In the genomic region with DNA sequence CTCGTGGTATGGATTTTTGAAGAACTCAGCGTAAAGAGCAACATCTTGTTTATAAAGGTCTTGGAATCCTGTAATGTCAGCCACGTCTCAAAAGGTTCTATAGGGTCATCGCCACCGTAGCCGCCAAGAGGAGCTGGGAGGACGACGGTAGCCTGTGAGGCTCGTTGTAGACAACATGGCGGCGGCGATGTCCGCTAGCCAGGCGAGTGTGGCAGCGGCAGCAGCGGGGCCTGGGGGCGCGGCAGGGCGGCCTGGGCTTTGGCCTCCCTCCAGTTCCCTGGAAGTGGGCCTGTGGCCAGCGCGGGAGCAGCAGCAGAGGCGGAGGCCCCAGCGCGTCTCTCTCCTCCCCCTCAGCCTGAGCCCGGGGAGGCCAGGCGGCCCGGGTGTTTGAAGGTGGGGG, we compare ENCODE assay signal across 25 cellular contexts.
"Had no signal": no experiment of that assay in that cellular context is flagged by ENCODE, and none has a peak within 500 bp of the region (broad histone marks: within the 10 kb centered on the region; RNA-seq: fewer than 3 reads in every experiment).

No MANE protein-coding gene starts in this region.

- H3K27me3 Mint-ChIP-seq: activated CD4-positive, alpha-beta memory T cell treated with anti-CD3 and anti-CD28 coated beads, Interleukin-2, amount 10 ng/mL, durations not matched to agents 7 days and 5 days; activated CD4-positive, alpha-beta T cell treated with anti-CD3 and anti-CD28 coated beads, Interleukin-2, amount 10 ng/mL, durations not matched to agents 24 days and 14 days; activated CD8-positive, alpha-beta memory T cell treated with anti-CD3 and anti-CD28 coated beads, Interleukin-2, amount 10 ng/mL, durations not matched to agents 7 days and 5 days; activated naive CD8-positive, alpha-beta T cell treated with anti-CD3 and anti-CD28 coated beads, Interleukin-2, amount 50 U/mL, for 24 hours had no signal

- H3K36me3 Mint-ChIP-seq: activated CD8-positive, alpha-beta memory T cell treated with anti-CD3 and anti-CD28 coated beads, Interleukin-2, amount 10 ng/mL, durations not matched to agents 7 days and 5 days; naive thymus-derived CD4-positive, alpha-beta T cell; stimulated activated naive B cell treated with anti-CD40 and anti-IgM and Interleukin-4, amounts not matched to agents 10 μg/mL and 1 μg/mL and 100 μg/mL, for 72 hours had no signal

- ATAC-seq: activated CD4-positive, CD25-positive, alpha-beta regulatory T cell treated with anti-CD3 and anti-CD28 coated beads, Interleukin-2, amount 50 U/mL, for 24 hours; activated CD8-positive, alpha-beta memory T cell treated with anti-CD3 and anti-CD28 coated beads, Interleukin-2, amount 10 ng/mL, durations not matched to agents 7 days and 5 days; activated naive CD8-positive, alpha-beta T cell treated with anti-CD3 and anti-CD28 coated beads, Interleukin-2, amount 50 U/mL, for 24 hours; gastrocnemius medialis; naive thymus-derived CD4-positive, alpha-beta T cell; stimulated activated naive B cell treated with anti-CD40 and anti-IgM and Interleukin-4, amounts not matched to agents 10 μg/mL and 1 μg/mL and 100 μg/mL, for 72 hours had no signal

- H3K4me3 Mint-ChIP-seq: activated CD4-positive, alpha-beta memory T cell treated with anti-CD3 and anti-CD28 coated beads, Interleukin-2, amount 10 ng/mL, durations not matched to agents 7 days and 5 days; activated CD4-positive, alpha-beta T cell treated with anti-CD3 and anti-CD28 coated beads, Interleukin-2, amount 10 ng/mL, durations not matched to agents 24 days and 14 days; activated CD8-positive, alpha-beta memory T cell treated with anti-CD3 and anti-CD28 coated beads, Interleukin-2, amount 10 ng/mL, durations not matched to agents 7 days and 5 days; activated naive CD8-positive, alpha-beta T cell treated with anti-CD3 and anti-CD28 coated beads, Interleukin-2, amount 50 U/mL, for 24 hours; activated T-helper 1 cell treated with anti-CD3 and anti-CD28 coated beads, Interleukin-12 subunit alpha, Interleukin-12 subunit beta, Interleukin-2, Interleukin-4 antibody, amounts not matched to agents 30 ng/mL and 10 ng/mL and 1 ng/mL, durations not matched to agents 14 hours and 24 hours and 36 hours; endodermal cell; naive thymus-derived CD4-positive, alpha-beta T cell; neural crest cell; stimulated activated naive B cell treated with anti-CD40 and anti-IgM and Interleukin-4, amounts not matched to agents 10 μg/mL and 1 μg/mL and 100 μg/mL, for 72 hours had no signal

- H3K27ac Mint-ChIP-seq: activated CD4-positive, alpha-beta memory T cell treated with anti-CD3 and anti-CD28 coated beads, Interleukin-2, amount 10 ng/mL, durations not matched to agents 7 days and 5 days; activated CD4-positive, alpha-beta T cell treated with anti-CD3 and anti-CD28 coated beads, Interleukin-2, amount 10 ng/mL, durations not matched to agents 24 days and 14 days; activated CD8-positive, alpha-beta memory T cell treated with anti-CD3 and anti-CD28 coated beads, Interleukin-2, amount 10 ng/mL, durations not matched to agents 7 days and 5 days; activated naive CD8-positive, alpha-beta T cell treated with anti-CD3 and anti-CD28 coated beads, Interleukin-2, amount 50 U/mL, for 24 hours; activated T-helper 1 cell treated with anti-CD3 and anti-CD28 coated beads, Interleukin-12 subunit alpha, Interleukin-12 subunit beta, Interleukin-2, Interleukin-4 antibody, amounts not matched to agents 30 ng/mL and 10 ng/mL and 1 ng/mL, durations not matched to agents 14 hours and 24 hours and 36 hours; endodermal cell; naive thymus-derived CD4-positive, alpha-beta T cell; stimulated activated naive B cell treated with anti-CD40 and anti-IgM and Interleukin-4, amounts not matched to agents 10 μg/mL and 1 μg/mL and 100 μg/mL, for 72 hours had no signal

- H3K4me1 Mint-ChIP-seq: activated CD4-positive, alpha-beta memory T cell treated with anti-CD3 and anti-CD28 coated beads, Interleukin-2, amount 10 ng/mL, durations not matched to agents 7 days and 5 days; activated CD4-positive, alpha-beta T cell treated with anti-CD3 and anti-CD28 coated beads, Interleukin-2, amount 10 ng/mL, durations not matched to agents 24 days and 14 days; activated CD8-positive, alpha-beta memory T cell treated with anti-CD3 and anti-CD28 coated beads, Interleukin-2, amount 10 ng/mL, durations not matched to agents 7 days and 5 days; activated naive CD8-positive, alpha-beta T cell treated with anti-CD3 and anti-CD28 coated beads, Interleukin-2, amount 50 U/mL, for 24 hours; endodermal cell; neural crest cell; stimulated activated naive B cell treated with anti-CD40 and anti-IgM and Interleukin-4, amounts not matched to agents 10 μg/mL and 1 μg/mL and 100 μg/mL, for 72 hours had no signal

- H3K9me3 Mint-ChIP-seq: activated CD4-positive, alpha-beta memory T cell treated with anti-CD3 and anti-CD28 coated beads, Interleukin-2, amount 10 ng/mL, durations not matched to agents 7 days and 5 days; activated naive CD8-positive, alpha-beta T cell treated with anti-CD3 and anti-CD28 coated beads, Interleukin-2, amount 50 U/mL, for 24 hours; activated T-helper 1 cell treated with anti-CD3 and anti-CD28 coated beads, Interleukin-12 subunit alpha, Interleukin-12 subunit beta, Interleukin-2, Interleukin-4 antibody, amounts not matched to agents 30 ng/mL and 10 ng/mL and 1 ng/mL, durations not matched to agents 14 hours and 24 hours and 36 hours; stimulated activated naive B cell treated with anti-CD40 and anti-IgM and Interleukin-4, amounts not matched to agents 10 μg/mL and 1 μg/mL and 100 μg/mL, for 72 hours had no signal

- DNase-seq: activated CD4-positive, alpha-beta memory T cell treated with anti-CD3 and anti-CD28 coated beads, Interleukin-2, amount 10 ng/mL, durations not matched to agents 7 days and 5 days; activated CD4-positive, alpha-beta T cell treated with anti-CD3 and anti-CD28 coated beads, Interleukin-2, amount 10 ng/mL, durations not matched to agents 24 days and 14 days; activated CD8-positive, alpha-beta memory T cell treated with anti-CD3 and anti-CD28 coated beads, Interleukin-2, amount 10 ng/mL, durations not matched to agents 7 days and 5 days; activated gamma-delta T cell; activated naive CD4-positive, alpha-beta T cell treated with anti-CD3 and anti-CD28 coated beads, Interleukin-2, amount 50 U/mL, for 16 hours; activated naive CD8-positive, alpha-beta T cell treated with anti-CD3 and anti-CD28 coated beads, Interleukin-2, amount 50 U/mL, for 24 hours; activated T-cell treated with anti-CD3 and anti-CD28 coated beads for 4 hours; cerebellar nuclear complex; cortex of kidney; endodermal cell; esophagus squamous epithelium; gastrocnemius medialis; hippocampal formation; left ventricle myocardium inferior; naive thymus-derived CD4-positive, alpha-beta T cell; occipital lobe; sigmoid colon; stimulated activated CD4-positive, alpha-beta T cell treated with anti-CD3 and anti-CD28 coated beads, Interleukin-15, amount 100 ng/mL, for 24 hours; stimulated activated CD8-positive, alpha-beta memory T cell treated with anti-CD3 and anti-CD28 coated beads, Interleukin-4, amount 100 ng/mL, for 48 hours; stimulated activated naive B cell treated with anti-CD40 and anti-IgM and Interleukin-4, amounts not matched to agents 10 μg/mL and 1 μg/mL and 100 μg/mL, for 72 hours; transverse colon; uterus had no signal
